In the genomic region with DNA sequence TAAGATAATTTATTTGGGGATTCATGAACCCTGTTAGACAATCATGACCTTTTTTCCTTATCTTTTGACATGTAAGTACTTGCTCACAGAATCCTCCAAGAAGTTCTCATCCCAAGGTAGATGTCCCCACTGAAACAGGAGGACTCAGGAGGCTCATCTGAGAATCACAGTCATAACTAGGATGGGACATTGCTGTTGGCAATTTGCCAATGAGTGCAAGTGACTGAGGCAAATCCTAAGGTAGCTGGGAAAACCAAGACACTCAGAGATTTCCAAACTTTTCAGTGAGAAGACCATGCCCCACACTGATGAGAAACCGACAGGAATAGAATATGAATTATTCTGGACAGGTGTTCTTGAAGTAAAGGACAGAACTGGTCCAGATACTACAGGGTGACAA, we compare ENCODE assay signal across 30 cellular contexts.
"Had no signal": no experiment of that assay in that cellular context is flagged by ENCODE, and none has a peak within 500 bp of the region (broad histone marks: within the 10 kb centered on the region; RNA-seq: fewer than 3 reads in every experiment).

No MANE protein-coding gene starts in this region.

- H3K27ac Mint-ChIP-seq: natural killer cell; nephron; neural progenitor cell; progenitor cell of endocrine pancreas; stimulated activated memory B cell treated with anti-CD40 and anti-IgM and Interleukin-4, amounts not matched to agents 10 μg/mL and 1 μg/mL and 100 μg/mL, for 72 hours; stimulated activated naive CD8-positive, alpha-beta T cell treated with anti-CD3 and anti-CD28 coated beads, Interleukin-15, amount 100 ng/mL, for 72 hours; type B pancreatic cell had no signal

- H3K9me3 ChIP-seq: ovary, psoas muscle, suprapubic skin, testis, tibial artery, transverse colon, upper lobe of right lung, uterus had no signal

- H3K27me3 ChIP-seq: neural progenitor cell, spleen, suprapubic skin, testis, tibial artery, transverse colon, upper lobe of right lung, uterus had no signal

- H3K4me3 ChIP-seq: neural progenitor cell, ovary, psoas muscle, skin epidermis, smooth muscle cell, spleen, suprapubic skin, testis, tibial artery, transverse colon, upper lobe of right lung, uterus had no signal

- H3K27ac ChIP-seq: neural progenitor cell, ovary, parathyroid adenoma, psoas muscle, skin epidermis, spleen, suprapubic skin, testis, tibial artery, transverse colon, upper lobe of right lung, uterus had no signal

- H2AFZ ChIP-seq: neural progenitor cell, parathyroid adenoma had no signal

- H3K27me3 Mint-ChIP-seq: progenitor cell of endocrine pancreas; stimulated activated memory B cell treated with anti-CD40 and anti-IgM and Interleukin-4, amounts not matched to agents 10 μg/mL and 1 μg/mL and 100 μg/mL, for 72 hours; stimulated activated naive CD8-positive, alpha-beta T cell treated with anti-CD3 and anti-CD28 coated beads, Interleukin-15, amount 100 ng/mL, for 72 hours; type B pancreatic cell had no signal

- H3K9ac ChIP-seq: neural progenitor cell, parathyroid adenoma had no signal

- H3K79me2 ChIP-seq: parathyroid adenoma had no signal

- H3K4me3 Mint-ChIP-seq: natural killer cell; nephron; neural progenitor cell; stimulated activated memory B cell treated with anti-CD40 and anti-IgM and Interleukin-4, amounts not matched to agents 10 μg/mL and 1 μg/mL and 100 μg/mL, for 72 hours; stimulated activated naive CD8-positive, alpha-beta T cell treated with anti-CD3 and anti-CD28 coated beads, Interleukin-15, amount 100 ng/mL, for 72 hours; type B pancreatic cell had no signal

- H3K4me1 Mint-ChIP-seq: natural killer cell; nephron; neural progenitor cell; stimulated activated memory B cell treated with anti-CD40 and anti-IgM and Interleukin-4, amounts not matched to agents 10 μg/mL and 1 μg/mL and 100 μg/mL, for 72 hours; stimulated activated naive CD8-positive, alpha-beta T cell treated with anti-CD3 and anti-CD28 coated beads, Interleukin-15, amount 100 ng/mL, for 72 hours had no signal

- H3K4me2 ChIP-seq: neural progenitor cell, smooth muscle cell had no signal

- H3K36me3 Mint-ChIP-seq: natural killer cell; stimulated activated memory B cell treated with anti-CD40 and anti-IgM and Interleukin-4, amounts not matched to agents 10 μg/mL and 1 μg/mL and 100 μg/mL, for 72 hours; type B pancreatic cell had no signal

- DNase-seq: natural killer cell; occipital lobe; ovary; posterior cingulate gyrus; psoas muscle; right cardiac atrium; spleen; stimulated activated CD4-positive, alpha-beta T cell treated with anti-CD3 and anti-CD28 coated beads, Interleukin-12 subunit alpha, Interleukin-12 subunit beta, amount 100 ng/mL, for 4 hours; stimulated activated CD4-positive, alpha-beta T cell treated with anti-CD3 and anti-CD28 coated beads, Interleukin-1b, Interleukin-23, amount 100 ng/mL, for 48 hours; stimulated activated CD4-positive, alpha-beta T cell treated with anti-CD3 and anti-CD28 coated beads, Interleukin-4, amount 100 ng/mL, for 1 hour; stimulated activated CD4-positive, alpha-beta T cell treated with anti-CD3 and anti-CD28 coated beads, Interleukin-4, amount 100 ng/mL, for 4 hours; stimulated activated CD8-positive, alpha-beta memory T cell treated with anti-CD3 and anti-CD28 coated beads, Interleukin-4, amount 100 ng/mL, for 48 hours; stimulated activated naive CD4-positive, alpha-beta T cell; stimulated activated naive CD8-positive, alpha-beta T cell treated with anti-CD3 and anti-CD28 coated beads, Interleukin-15, amount 100 ng/mL, for 72 hours; stimulated activated naive CD8-positive, alpha-beta T cell treated with anti-CD3 and anti-CD28 coated beads, Interleukin-15, Interleukin-2, amounts not matched to agents 100 U/mL and 50 U/mL, for 24 hours; substantia nigra; testis; tibial artery; transverse colon; upper lobe of right lung; uterus had no signal

- H3K36me3 ChIP-seq: neural progenitor cell, ovary, spleen, suprapubic skin, tibial artery, transverse colon, upper lobe of right lung, uterus had no signal

- H3K4me1 ChIP-seq: neural progenitor cell, parathyroid adenoma, psoas muscle, spleen, suprapubic skin, testis, tibial artery, transverse colon, upper lobe of right lung, uterus had no signal
